ENCODE assay signal across 1 cellular context in the genomic region with DNA sequence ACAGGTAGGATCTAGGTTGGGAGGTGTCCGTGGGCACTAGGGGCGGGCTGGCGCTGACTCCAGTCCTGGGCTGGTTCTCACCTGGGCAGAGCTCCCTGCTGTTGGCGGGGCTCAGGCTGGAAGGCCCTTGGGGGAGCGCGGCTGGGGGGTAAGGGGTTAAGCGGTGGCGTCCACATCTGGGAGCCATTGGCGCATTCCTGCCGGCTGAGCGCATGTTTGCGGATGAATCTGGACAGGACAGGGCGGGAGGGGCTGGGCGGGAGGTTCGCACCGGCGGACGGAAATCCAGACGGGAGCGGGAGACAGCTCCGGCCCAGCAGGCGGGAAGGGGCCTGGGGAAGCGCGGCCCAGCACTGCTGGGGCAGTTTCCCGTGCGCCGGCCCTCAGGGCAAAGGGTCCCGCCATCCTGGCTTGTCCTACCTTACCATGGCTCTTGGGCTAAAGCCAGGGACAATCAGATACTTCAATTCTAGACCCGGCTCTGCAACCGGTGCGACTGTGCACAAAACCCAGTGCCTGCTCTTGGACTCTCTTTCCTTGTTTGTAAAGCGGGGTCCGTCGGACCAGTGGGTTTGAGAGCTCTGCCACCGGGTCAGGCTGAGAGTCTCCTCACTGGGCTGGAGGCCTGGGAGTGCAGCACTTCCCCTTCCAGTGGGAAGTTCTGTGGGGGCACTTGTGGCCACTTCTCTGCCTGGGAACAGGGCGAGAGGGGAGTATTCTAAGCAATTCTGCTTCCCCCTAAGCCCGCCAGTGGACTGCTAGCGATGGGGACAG.
A peak's percentile ranks its signal among the peaks of the same experiment; 100 is the strongest.
TF ChIP-seq lines count a peak whose summit lies in the region.

No MANE protein-coding gene starts in this region.

TF ChIP-seq in K562, 482 proteins besides CTCF, POLR2A, EP300 and RAD21:
- TF ChIP-seq SPI1 (IDR thresholded peaks at IDR 0.05; ENCODE audit: borderline replicate concordance, low read depth, low read length) (peak; percentile 40; the same call in 1 of the 2 replicates), ZBTB33 (CRISPR knock-in tag; IDR thresholded peaks at IDR 0.05) (0 out of 2 replicates have a peak, but pooled peaks have one; percentile 33)
- TF ChIP-seq, protein P1, sequence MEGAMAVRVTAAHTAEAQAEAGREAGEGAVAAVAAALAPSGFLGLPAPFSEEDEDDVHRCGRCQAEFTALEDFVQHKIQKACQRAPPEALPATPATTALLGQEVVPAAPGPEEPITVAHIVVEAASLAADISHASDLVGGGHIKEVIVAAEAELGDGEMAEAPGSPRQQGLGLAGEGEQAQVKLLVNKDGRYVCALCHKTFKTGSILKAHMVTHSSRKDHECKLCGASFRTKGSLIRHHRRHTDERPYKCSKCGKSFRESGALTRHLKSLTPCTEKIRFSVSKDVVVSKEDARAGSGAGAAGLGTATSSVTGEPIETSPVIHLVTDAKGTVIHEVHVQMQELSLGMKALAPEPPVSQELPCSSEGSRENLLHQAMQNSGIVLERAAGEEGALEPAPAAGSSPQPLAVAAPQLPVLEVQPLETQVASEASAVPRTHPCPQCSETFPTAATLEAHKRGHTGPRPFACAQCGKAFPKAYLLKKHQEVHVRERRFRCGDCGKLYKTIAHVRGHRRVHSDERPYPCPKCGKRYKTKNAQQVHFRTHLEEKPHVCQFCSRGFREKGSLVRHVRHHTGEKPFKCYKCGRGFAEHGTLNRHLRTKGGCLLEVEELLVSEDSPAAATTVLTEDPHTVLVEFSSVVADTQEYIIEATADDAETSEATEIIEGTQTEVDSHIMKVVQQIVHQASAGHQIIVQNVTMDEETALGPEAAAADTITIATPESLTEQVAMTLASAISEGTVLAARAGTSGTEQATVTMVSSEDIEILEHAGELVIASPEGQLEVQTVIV (CRISPR knock-in tag; IDR thresholded peaks at IDR 0.05; ENCODE audit: borderline replicate concordance): no peak
